In genomic region chr20:44956410-44956809, GRCh38 we compare ENCODE assay signal across 27 cellular contexts. TPM values are rescaled to one million over a fixed set of nuclear protein-coding genes. Genes with fewer than 3 reads are reported as not detected.
DNase-seq lines count a peak whose midpoint lies in the region; ATAC-seq and TF ChIP-seq lines count a peak whose summit lies in the region.
"Had no signal": no experiment of that assay in that cellular context is flagged by ENCODE, and none has a peak within 500 bp of the region (broad histone marks: within the 10 kb centered on the region; RNA-seq: fewer than 3 reads in every experiment).

No MANE protein-coding gene starts in this region.

- H3K4me3 Mint-ChIP-seq in stimulated activated naive CD8-positive, alpha-beta T cell treated with anti-CD3 and anti-CD28 coated beads, Interleukin-15, amount 100 ng/mL, for 72 hours = no peak overlapping the region
- H3K4me3 Mint-ChIP-seq in mesothelial cell of epicardium = peak overlapping the region; percentile 23
- H3K4me3 Mint-ChIP-seq: activated CD4-positive, alpha-beta memory T cell treated with anti-CD3 and anti-CD28 coated beads for 36 hours; activated naive CD4-positive, alpha-beta T cell treated with anti-CD3 and anti-CD28 coated beads for 36 hours; immature natural killer cell; neural progenitor cell had no signal

- peak overlapping the region; percentile 23 to 28 for H3K27ac Mint-ChIP-seq in stimulated activated naive CD8-positive, alpha-beta T cell treated with anti-CD3 and anti-CD28 coated beads, Interleukin-15, amount 100 ng/mL, for 72 hours
- H3K27ac Mint-ChIP-seq in mesothelial cell of epicardium = peak overlapping the region; percentile 80
- H3K27ac Mint-ChIP-seq: activated CD4-positive, alpha-beta memory T cell treated with anti-CD3 and anti-CD28 coated beads for 36 hours; immature natural killer cell; neural progenitor cell had no signal

- 0 out of 2 replicates have a peak overlapping the region, but pooled peaks have one; percentile 19 for H3K27ac ChIP-seq in SK-N-MC
- H3K27ac ChIP-seq: brain microvascular endothelial cell, neural progenitor cell, pancreas, skin epidermis had no signal

- H3K4me1 Mint-ChIP-seq in stimulated activated naive CD8-positive, alpha-beta T cell treated with anti-CD3 and anti-CD28 coated beads, Interleukin-15, amount 100 ng/mL, for 72 hours = peaks cover 65% of the 10 kb centered on the region
- H3K4me1 Mint-ChIP-seq in mesothelial cell of epicardium = peaks cover 63% of the 10 kb centered on the region

- no peak overlapping the region for H3K4me3 ChIP-seq in SK-N-MC
- H3K4me3 ChIP-seq: neural progenitor cell, pancreas, skin epidermis had no signal

- peaks cover 41% of the 10 kb centered on the region for H3K36me3 Mint-ChIP-seq in mesothelial cell of epicardium

- no peak for DNase-seq in stimulated activated naive CD8-positive, alpha-beta T cell treated with anti-CD3 and anti-CD28 coated beads, Interleukin-15, amount 100 ng/mL, for 72 hours
- DNase-seq in stimulated activated naive CD8-positive, alpha-beta T cell treated with anti-CD3 and anti-CD28 coated beads, Interleukin-15, Interleukin-2, amounts not matched to agents 100 U/mL and 50 U/mL, for 24 hours = no peak
- DNase-seq in SK-N-MC (ENCODE audit: low read depth, low spot score) = no peak
- no peak for DNase-seq in mesothelial cell of epicardium (ENCODE audit: low spot score in 2 of 2, unreplicated experiment in 2 of 2)
- DNase-seq in T1000 (lab: John Stamatoyannopoulos, UW) = no peak
- DNase-seq: ACHN; activated CD4-positive, alpha-beta memory T cell treated with anti-CD3 and anti-CD28 coated beads for 36 hours; activated CD4-positive, CD25-positive, alpha-beta regulatory T cell treated with anti-CD3 and anti-CD28 coated beads, Interleukin-2, amount 50 U/mL, for 72 hours; activated naive CD4-positive, alpha-beta T cell treated with anti-CD3 and anti-CD28 coated beads for 36 hours; amygdala; BE2C; brain microvascular endothelial cell; DMS153; H7; immature natural killer cell; NCI-H1048; NCI-H1694 treated with DMSO at 0.1 percent for 48 hours; NCI-H2171 treated with DMSO at 0.1 percent for 48 hours; NCI-H510A; pancreas; PC-3; T-helper 1 cell had no signal

- peaks cover 56% of the 10 kb centered on the region for H3K36me3 ChIP-seq in SK-N-MC (ENCODE audit: insufficient read depth, low read length)
- H3K36me3 ChIP-seq: neural progenitor cell had no signal

- no peak overlapping the region for H3K9ac ChIP-seq in SK-N-MC (ENCODE audit: insufficient read length)
- H3K9ac ChIP-seq: neural progenitor cell had no signal

- H3K9me3 ChIP-seq in SK-N-MC (ENCODE audit: low read depth, low read length) = no peaks in the 10 kb centered on the region
- H3K9me3 ChIP-seq: BE2C, pancreas had no signal

- ATAC-seq in stimulated activated naive CD8-positive, alpha-beta T cell treated with anti-CD3 and anti-CD28 coated beads, Interleukin-15, amount 100 ng/mL, for 72 hours = no peak
- ATAC-seq in stimulated activated naive CD8-positive, alpha-beta T cell treated with anti-CD3 and anti-CD28 coated beads, Interleukin-15, Interleukin-2, amounts not matched to agents 100 U/mL and 50 U/mL, for 24 hours = no peak
- ATAC-seq in HG02588 (IDR thresholded peaks at IDR 0.05; ENCODE audit: unreplicated experiment) (no peak), GM21619 (IDR thresholded peaks at IDR 0.05; ENCODE audit: unreplicated experiment) (no peak)
- ATAC-seq: pancreas, PC-3 had no signal

- no peak for TF ChIP-seq CTCF in mesothelial cell of epicardium (IDR thresholded peaks at IDR 0.05; ENCODE audit: unreplicated experiment)

- no peaks in the 10 kb centered on the region for H3K9me3 Mint-ChIP-seq in stimulated activated naive CD8-positive, alpha-beta T cell treated with anti-CD3 and anti-CD28 coated beads, Interleukin-15, amount 100 ng/mL, for 72 hours
- no peaks in the 10 kb centered on the region for H3K9me3 Mint-ChIP-seq in mesothelial cell of epicardium
- H3K9me3 Mint-ChIP-seq: activated CD4-positive, alpha-beta memory T cell treated with anti-CD3 and anti-CD28 coated beads for 36 hours; activated naive CD4-positive, alpha-beta T cell treated with anti-CD3 and anti-CD28 coated beads for 36 hours; immature natural killer cell; neural progenitor cell; stimulated activated naive CD8-positive, alpha-beta T cell treated with anti-CD3 and anti-CD28 coated beads, Interleukin-15, Interleukin-2, amounts not matched to agents 100 ng/mL and 50 ng/mL, for 24 hours had no signal

- no peaks in the 10 kb centered on the region for H3K27me3 Mint-ChIP-seq in stimulated activated naive CD8-positive, alpha-beta T cell treated with anti-CD3 and anti-CD28 coated beads, Interleukin-15, amount 100 ng/mL, for 72 hours
- no peaks in the 10 kb centered on the region for H3K27me3 Mint-ChIP-seq in mesothelial cell of epicardium (ENCODE audit: low read depth)
- H3K27me3 Mint-ChIP-seq: activated CD4-positive, alpha-beta memory T cell treated with anti-CD3 and anti-CD28 coated beads for 36 hours; stimulated activated naive CD8-positive, alpha-beta T cell treated with anti-CD3 and anti-CD28 coated beads, Interleukin-15, Interleukin-2, amounts not matched to agents 100 ng/mL and 50 ng/mL, for 24 hours had no signal

RNA-seq across cellular contexts. Expression of gene TOMM34, which starts 3.8 kb away (rescaled TPM):
- 43.7 to 47.3 TPM (median 45.6 TPM) in 3 replicates for total RNA-seq in mesothelial cell of epicardium

RNA-seq across cellular contexts. Expression of gene STK4, which starts 9.9 kb away (rescaled TPM):
- total RNA-seq in mesothelial cell of epicardium = 29.9 to 31.7 TPM (median 31.3 TPM) in 3 replicates

RNA-seq across cellular contexts. Expression of gene PABPC1L, which starts 46.5 kb away (rescaled TPM):
- 131 to 135 TPM (median 135 TPM) in 3 replicates for total RNA-seq in mesothelial cell of epicardium
